ENCODE assay signal across 8 cellular contexts in genomic region chr2:110770696-110771425, GRCh38. TPM values are rescaled to one million over a fixed set of nuclear protein-coding genes. Genes with fewer than 3 reads are reported as not detected.
DNase-seq lines count a peak whose midpoint lies in the region; ATAC-seq and TF ChIP-seq lines count a peak whose summit lies in the region.

No MANE protein-coding gene starts in this region.

- H3K27ac ChIP-seq in brain microvascular endothelial cell, result no peak overlapping the region

- no peak overlapping the region for H3K4me3 ChIP-seq in brain microvascular endothelial cell (ENCODE audit: low read depth, low read length)

- no peaks in the 10 kb centered on the region for H3K36me3 ChIP-seq in brain microvascular endothelial cell (replicated peaks)

- ATAC-seq in HG03460 (IDR thresholded peaks at IDR 0.05; ENCODE audit: unreplicated experiment) (no peak), HG02642 (IDR thresholded peaks at IDR 0.05; ENCODE audit: poor library complexity, unreplicated experiment) (no peak)

- in situ Hi-C loops in brain microvascular endothelial cell (cut with HindIII; ENCODE audit: low pct_ligation_motif_present, low sequenced_read_pairs), result no loop called here

- peaks cover 17% of the 10 kb centered on the region for H3K27me3 ChIP-seq in brain microvascular endothelial cell (replicated peaks)

- TF ChIP-seq CTCF in brain microvascular endothelial cell (IDR thresholded peaks at IDR 0.05; ENCODE audit: low read depth, low read length, missing control alignments), result no peak

- peak; percentile 78 for DNase-seq in D341Med (ENCODE audit: low spot score)
- peak; percentile 95 for DNase-seq in NCI-H2029 treated with DMSO at 0.1 percent for 48 hours (lab: John Stamatoyannopoulos, UW)
- DNase-seq in brain microvascular endothelial cell, result peak; percentile 12
- DNase-seq in mesenteric fat pad (ENCODE audit: low spot score), result peak; percentile 67
- no peak for DNase-seq in HuH-7.5 (ENCODE audit: low spot score)
- no peak for DNase-seq in activated gamma-delta T cell treated with Interleukin-2 at 50 U/mL for 16 hours

RNA-seq across cellular contexts. Expression of gene ACOXL, which starts 38.5 kb away (rescaled TPM):
- total RNA-seq in mesenteric fat pad, result not detected

Comparison
In these comparisons a context has a peak if more than half of its experiments do, and no peak if none do; other contexts are left out.
1. DNase-seq: peak in D341Med (single experiment), NCI-H2029 treated with DMSO at 0.1 percent for 48 hours (single experiment), brain microvascular endothelial cell (single experiment) and mesenteric fat pad (single experiment); none in HuH-7.5 (single experiment) and activated gamma-delta T cell treated with Interleukin-2 at 50 U/mL for 16 hours (single experiment).